In the genomic region with DNA sequence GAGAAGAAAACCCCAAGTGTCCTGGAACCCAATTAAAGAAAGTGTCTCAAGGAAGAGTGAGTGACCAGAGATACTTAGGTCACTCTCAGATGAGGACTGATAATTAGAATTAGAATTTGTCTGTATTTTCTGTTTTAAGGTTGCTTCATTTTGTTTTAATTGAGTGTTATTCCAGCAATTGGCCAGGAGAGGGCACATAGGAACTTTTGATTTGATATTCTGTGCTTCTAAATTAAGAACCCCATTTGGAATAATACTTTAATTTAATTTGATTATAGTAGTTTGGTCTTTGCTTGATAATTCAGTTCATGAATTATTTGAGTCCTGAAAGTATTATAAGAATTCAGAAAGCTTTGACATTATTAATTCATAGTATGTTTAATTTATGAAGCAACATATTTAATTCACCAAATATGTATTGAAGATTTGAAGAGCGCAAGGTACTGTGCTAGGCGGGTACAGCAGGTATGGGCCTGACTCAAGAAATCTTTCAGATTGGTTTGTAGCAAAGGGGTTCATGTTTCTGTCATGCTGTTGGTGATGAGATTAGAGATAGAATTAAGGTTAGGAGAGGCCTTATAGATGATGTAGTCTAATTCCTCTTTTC, we compare ENCODE assay signal across 8 cellular contexts. TPM values are rescaled to one million over a fixed set of nuclear protein-coding genes. Genes with fewer than 3 reads are reported as not detected.
A peak's percentile ranks its signal among the peaks of the same experiment; 100 is the strongest.
DNase-seq lines count a peak whose midpoint lies in the region; ATAC-seq, FAIRE-seq and TF ChIP-seq lines count a peak whose summit lies in the region.

No MANE protein-coding gene starts in this region.

- H3K9me3 ChIP-seq in SK-N-SH: no peaks in the 10 kb centered on the region
- no peaks in the 10 kb centered on the region for H3K9me3 ChIP-seq in tibial artery

- peaks cover 5% of the 10 kb centered on the region; the same call in 1 of the 2 replicates for H4K20me1 ChIP-seq in SK-N-SH (ENCODE audit: insufficient read depth)

- H3K9me2 ChIP-seq in SK-N-SH: no peaks in the 10 kb centered on the region

- H3K9ac ChIP-seq in SK-N-SH: no peak overlapping the region

- TF ChIP-seq EP300 in SK-N-SH (IDR thresholded peaks at IDR 0.05; ENCODE audit: borderline replicate concordance in 1 of 2, low read depth in 1 of 2, low read length in 1 of 2): no peak

- peak; percentile 54; the same call in 1 of the 2 replicates for TF ChIP-seq RAD21 in SK-N-SH (IDR thresholded peaks at IDR 0.05; ENCODE audit: low read length)

- H3K36me3 ChIP-seq in SK-N-SH (replicated peaks in 1 of 2; ENCODE audit: control insufficient read depth in 1 of 2, insufficient read depth in 2 of 2, low read length in 1 of 2) (peaks cover under 1 to 6% of the 10 kb centered on the region in 2 experiments), tibial artery (no peaks in the 10 kb centered on the region)

- ATAC-seq in SK-N-SH treated with all-trans-retinoic acid at 6 μM for 48 hours: no peak
- ATAC-seq in foreskin keratinocyte: no peak
- ATAC-seq in HG02610 (IDR thresholded peaks at IDR 0.05; ENCODE audit: unreplicated experiment): no peak
- ATAC-seq in HG03196 (IDR thresholded peaks at IDR 0.05; ENCODE audit: unreplicated experiment): no peak

- no peak overlapping the region for H2AFZ ChIP-seq in SK-N-SH (ENCODE audit: low read depth)

- 94% methylated on average over 2 of the region's 2 CpGs for WGBS in SK-N-SH (ENCODE audit: low lambda C conversion rate)

- H3K27me3 ChIP-seq in SK-N-SH (ENCODE audit: insufficient read depth) (no peaks in the 10 kb centered on the region), foreskin keratinocyte (no peaks in the 10 kb centered on the region), tibial artery (no peaks in the 10 kb centered on the region)

- FAIRE-seq in RCC 7860 (lab: Jason Lieb, UNC): peak; percentile 57

- CTCF ChIA-PET in SK-N-SH (lab: Yijun Ruan, JAX): interaction anchor here (1.0 to 3.3 kb wide), 6 partner anchors 10 to 188 kb away, joined by 3 to 14 read pairs (median 6); no protein-coding TSS in a partner anchor

- H3K4me2 ChIP-seq in SK-N-SH: no peak overlapping the region

- H3F3A ChIP-seq in SK-N-SH (replicated peaks; ENCODE audit: insufficient read depth): peaks cover 9% of the 10 kb centered on the region

- H3K79me2 ChIP-seq in SK-N-SH (ENCODE audit: insufficient read depth): peaks cover 94% of the 10 kb centered on the region

- POLR2A ChIA-PET in SK-N-SH (lab: Yijun Ruan, JAX): no interaction called here

- H3K27ac ChIP-seq in SK-N-SH (ENCODE audit: low read depth in 2 of 2, low read length in 1 of 2) (no peak overlapping the region), foreskin keratinocyte (no peak overlapping the region), tibial artery (no peak overlapping the region)

- TF ChIP-seq CTCF in SK-N-SH (IDR thresholded peaks at IDR 0.05) (peak; percentile 75), foreskin keratinocyte (conservative IDR thresholded peaks at IDR 0.05) (peak; percentile 70), tibial artery (IDR thresholded peaks at IDR 0.05) (peak; percentile 38 to 61)

- DNase-seq in SK-N-SH (peak; percentile 31), RCC 7860 (ENCODE audit: low spot score) (no peak), foreskin keratinocyte (no peak), tibial artery (no peak)
- no peak for DNase-seq in stimulated activated CD4-positive, alpha-beta T cell treated with anti-CD3 and anti-CD28 coated beads, Interleukin-2, amount 100 ng/mL, for 24 hours

- intact Hi-C loops in tibial artery (cut with DNase I; ENCODE audit: low total_unique reads): no loop called here

- H3K4me3 ChIP-seq in SK-N-SH (ENCODE audit: low read depth in 2 of 2, low read length in 1 of 2) (no peak overlapping the region), tibial artery (no peak overlapping the region)

- H3K4me1 ChIP-seq in SK-N-SH (ENCODE audit: control insufficient read depth in 1 of 2, insufficient read depth in 2 of 2, low read depth in 1 of 2, low read length in 1 of 2) (peaks cover 0 to 7% of the 10 kb centered on the region in 2 experiments; a peak in 1 of 4 replicates), foreskin keratinocyte (peaks cover 11% of the 10 kb centered on the region), tibial artery (peaks cover 0 to 24% (median 14%) of the 10 kb centered on the region in 4 donors)

TF ChIP-seq in SK-N-SH, 30 proteins besides CTCF, POLR2A, EP300 and RAD21:
- TF ChIP-seq NFIC (IDR thresholded peaks at IDR 0.05; ENCODE audit: borderline replicate concordance): no peak
- TF ChIP-seq, protein P1, sequence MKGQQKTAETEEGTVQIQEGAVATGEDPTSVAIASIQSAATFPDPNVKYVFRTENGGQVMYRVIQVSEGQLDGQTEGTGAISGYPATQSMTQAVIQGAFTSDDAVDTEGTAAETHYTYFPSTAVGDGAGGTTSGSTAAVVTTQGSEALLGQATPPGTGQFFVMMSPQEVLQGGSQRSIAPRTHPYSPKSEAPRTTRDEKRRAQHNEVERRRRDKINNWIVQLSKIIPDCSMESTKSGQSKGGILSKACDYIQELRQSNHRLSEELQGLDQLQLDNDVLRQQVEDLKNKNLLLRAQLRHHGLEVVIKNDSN (IDR thresholded peaks at IDR 0.05; ENCODE audit: borderline replicate concordance, low read depth): no peak
- TF ChIP-seq SMC3 (IDR thresholded peaks at IDR 0.05; ENCODE audit: low read depth, low read length): peak; percentile 29; the same call in 1 of the 2 replicates

TF ChIP-seq in SK-N-SH treated with all-trans-retinoic acid at 6 μM for 48 hours, 23 proteins besides CTCF, POLR2A, EP300 and RAD21:
- TF ChIP-seq ZNF70 (CRISPR knock-in tag; IDR thresholded peaks at IDR 0.05) (no peak), TCF4 (CRISPR knock-in tag; IDR thresholded peaks at IDR 0.05; ENCODE audit: borderline replicate concordance) (no peak), ESRRG (CRISPR knock-in tag; IDR thresholded peaks at IDR 0.05) (no peak)
- TF ChIP-seq, protein P2, sequence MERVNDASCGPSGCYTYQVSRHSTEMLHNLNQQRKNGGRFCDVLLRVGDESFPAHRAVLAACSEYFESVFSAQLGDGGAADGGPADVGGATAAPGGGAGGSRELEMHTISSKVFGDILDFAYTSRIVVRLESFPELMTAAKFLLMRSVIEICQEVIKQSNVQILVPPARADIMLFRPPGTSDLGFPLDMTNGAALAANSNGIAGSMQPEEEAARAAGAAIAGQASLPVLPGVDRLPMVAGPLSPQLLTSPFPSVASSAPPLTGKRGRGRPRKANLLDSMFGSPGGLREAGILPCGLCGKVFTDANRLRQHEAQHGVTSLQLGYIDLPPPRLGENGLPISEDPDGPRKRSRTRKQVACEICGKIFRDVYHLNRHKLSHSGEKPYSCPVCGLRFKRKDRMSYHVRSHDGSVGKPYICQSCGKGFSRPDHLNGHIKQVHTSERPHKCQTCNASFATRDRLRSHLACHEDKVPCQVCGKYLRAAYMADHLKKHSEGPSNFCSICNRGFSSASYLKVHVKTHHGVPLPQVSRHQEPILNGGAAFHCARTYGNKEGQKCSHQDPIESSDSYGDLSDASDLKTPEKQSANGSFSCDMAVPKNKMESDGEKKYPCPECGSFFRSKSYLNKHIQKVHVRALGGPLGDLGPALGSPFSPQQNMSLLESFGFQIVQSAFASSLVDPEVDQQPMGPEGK (CRISPR knock-in tag; IDR thresholded peaks at IDR 0.05; ENCODE audit: borderline replicate concordance): no peak

RNA-seq across cellular contexts. Expression of a gene that starts 4.9 kb away (rescaled TPM):
- polyA plus RNA-seq in SK-N-SH (2012; rRNA removed) (41.0 and 50.7 TPM in 2 replicates), foreskin keratinocyte (91.3 and 98.1 TPM in 2 replicates)
- polyA plus RNA-seq in SK-N-SH (2012; cell fraction: cytosol; rRNA removed): 48.1 and 66.9 TPM in 2 replicates
- polyA plus RNA-seq in SK-N-SH (2012; cell fraction: nucleus; rRNA removed): 23.8 and 27.3 TPM in 2 replicates
- total RNA-seq in foreskin keratinocyte: 43.8 and 46.3 TPM in 2 replicates

RNA-seq across cellular contexts. Expression of a gene that starts 7.8 kb away (rescaled TPM):
- 6.6 and 8.4 TPM in 2 replicates for polyA plus RNA-seq in SK-N-SH (2012; rRNA removed)
- 6.2 and 7.5 TPM in 2 replicates for polyA plus RNA-seq in SK-N-SH (2012; cell fraction: cytosol; rRNA removed)
- polyA plus RNA-seq in SK-N-SH (2012; cell fraction: nucleus; rRNA removed): 8.9 and 9.9 TPM in 2 replicates
- 25.3 and 31.7 TPM in 2 replicates for total RNA-seq in foreskin keratinocyte
- 6.1 and 9.0 TPM in 2 replicates for polyA plus RNA-seq in foreskin keratinocyte
